Comparison of ENCODE assay signal across 24 cellular contexts in genomic region chr5:95743877-95744276, GRCh38.
"Had no signal": no experiment of that assay in that cellular context is flagged by ENCODE, and none has a peak within 500 bp of the region (broad histone marks: within the 10 kb centered on the region; RNA-seq: fewer than 3 reads in every experiment).

No MANE protein-coding gene starts in this region.

- H2AFZ ChIP-seq: neural progenitor cell, parathyroid adenoma had no signal

- H3K27ac ChIP-seq: heart left ventricle, lower lobe of right lung, neural progenitor cell, neutrophil, parathyroid adenoma, psoas muscle, sigmoid colon, spleen, suprapubic skin, thoracic aorta, tibial artery, upper lobe of right lung had no signal

- H3K79me2 ChIP-seq: parathyroid adenoma had no signal

- H3K9ac ChIP-seq: neural progenitor cell, parathyroid adenoma had no signal

- H3K27me3 ChIP-seq: heart left ventricle, neural progenitor cell, neutrophil, sigmoid colon, spleen, suprapubic skin, tibial artery, upper lobe of right lung had no signal

- H3K9me3 ChIP-seq: heart left ventricle, lower lobe of right lung, neutrophil, psoas muscle, sigmoid colon, spleen, suprapubic skin, thoracic aorta, tibial artery, upper lobe of right lung had no signal

- H3K4me2 ChIP-seq: neural progenitor cell had no signal

- ATAC-seq: natural killer cell; stimulated activated effector memory CD8-positive, alpha-beta T cell treated with anti-CD3 and anti-CD28 coated beads, Interleukin-12 subunit alpha, Interleukin-12 subunit beta, amount 100 ng/mL, for 72 hours had no signal

- DNase-seq: islet precursor cell; lower lobe of right lung; mammary epithelial cell; mesenchymal stem cell; naive B cell; natural killer cell; nephron progenitor cell; occipital lobe; psoas muscle; sigmoid colon; small intestine; spleen; stimulated activated CD4-positive, alpha-beta T cell treated with anti-CD3 and anti-CD28 coated beads, Interleukin-4, amount 100 ng/mL, for 24 hours; stimulated activated naive CD4-positive, alpha-beta T cell; tibial artery; trophoblast cell; upper lobe of right lung had no signal

- H3K4me3 ChIP-seq: heart left ventricle, lower lobe of right lung, neural progenitor cell, psoas muscle, sigmoid colon, spleen, suprapubic skin, thoracic aorta, tibial artery, upper lobe of right lung had no signal

- H3K4me1 ChIP-seq: lower lobe of right lung, neural progenitor cell, parathyroid adenoma, upper lobe of right lung had no signal

- H3K36me3 ChIP-seq: lower lobe of right lung, neural progenitor cell, neutrophil, thoracic aorta had no signal
